ENCODE assay signal across 21 cellular contexts in genomic region chr3:126945891-126946290, GRCh38.
"Had no signal": no experiment of that assay in that cellular context is flagged by ENCODE, and none has a peak within 500 bp of the region (broad histone marks: within the 10 kb centered on the region; RNA-seq: fewer than 3 reads in every experiment).

No MANE protein-coding gene starts in this region.

- H3K27ac ChIP-seq: HL-60, RWPE1 had no signal

- H3K9me3 ChIP-seq: SK-N-SH had no signal

- ATAC-seq: Panc1, PC-3 had no signal

- DNase-seq: KBM-7; MV-4-11; NCI-H1048; NCI-H1105; NCI-H1417; NCI-H1436 treated with DMSO at 0.1 percent for 48 hours; NCI-H1694; NCI-H187 treated with DMSO at 0.1 percent for 48 hours; NCI-H2029 treated with DMSO at 0.1 percent for 48 hours; NCI-H2171 treated with DMSO at 0.1 percent for 48 hours; NCI-H510A; NCI-H524 treated with DMSO at 0.1 percent for 48 hours; NCI-H69; NCI-H774; NK-92 treated with Interleukin-12 subunit alpha and Interleukin-12 subunit beta, amount 100 ng/mL, for 24 hours; PC-3; SHP77; SK-N-SH had no signal
